In the genomic region with DNA sequence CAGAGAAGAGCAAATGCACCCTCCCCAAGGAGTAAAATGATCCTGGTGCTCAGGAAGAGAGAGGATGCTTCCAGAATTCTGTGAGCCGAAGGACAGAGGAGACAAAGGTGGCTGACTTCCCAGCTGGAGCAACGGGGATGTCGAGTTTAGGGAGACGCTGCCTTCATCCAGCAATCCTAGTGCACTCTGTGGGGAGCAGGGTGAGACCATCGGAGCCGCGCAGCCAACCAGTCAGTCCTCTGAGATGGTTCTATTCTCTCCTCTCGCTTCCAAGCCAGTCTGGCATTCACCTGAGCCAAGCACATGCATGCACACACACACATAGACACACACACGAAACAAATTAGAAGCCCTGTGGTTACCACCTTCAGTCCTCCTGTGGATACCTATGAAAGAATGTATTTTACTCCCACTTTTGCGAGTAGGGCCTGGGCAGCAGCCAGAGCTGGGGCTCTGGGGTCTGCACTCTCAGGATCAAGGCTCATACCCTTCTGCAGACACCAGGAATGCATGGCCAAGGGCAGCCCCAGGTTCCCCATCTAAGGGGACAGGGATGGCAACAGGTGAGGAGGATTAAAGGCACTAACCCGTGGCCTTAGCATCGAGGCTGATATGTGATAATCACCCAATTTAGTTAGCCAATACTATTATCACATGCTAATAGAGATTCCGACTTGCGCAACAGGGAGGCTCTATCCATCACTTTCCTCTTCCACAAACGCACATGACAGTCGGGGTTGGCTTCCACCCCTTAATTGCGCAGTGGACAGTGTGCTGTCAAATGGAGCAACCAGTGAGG, we compare ENCODE assay signal across 1 cellular context.
TF ChIP-seq lines count a peak whose summit lies in the region.

No MANE protein-coding gene starts in this region.

TF ChIP-seq in WTC11, 78 proteins besides CTCF, POLR2A, EP300 and RAD21 (continued from another document):
- TF ChIP-seq, protein P1, sequence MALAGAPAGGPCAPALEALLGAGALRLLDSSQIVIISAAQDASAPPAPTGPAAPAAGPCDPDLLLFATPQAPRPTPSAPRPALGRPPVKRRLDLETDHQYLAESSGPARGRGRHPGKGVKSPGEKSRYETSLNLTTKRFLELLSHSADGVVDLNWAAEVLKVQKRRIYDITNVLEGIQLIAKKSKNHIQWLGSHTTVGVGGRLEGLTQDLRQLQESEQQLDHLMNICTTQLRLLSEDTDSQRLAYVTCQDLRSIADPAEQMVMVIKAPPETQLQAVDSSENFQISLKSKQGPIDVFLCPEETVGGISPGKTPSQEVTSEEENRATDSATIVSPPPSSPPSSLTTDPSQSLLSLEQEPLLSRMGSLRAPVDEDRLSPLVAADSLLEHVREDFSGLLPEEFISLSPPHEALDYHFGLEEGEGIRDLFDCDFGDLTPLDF (CRISPR knock-in tag; IDR thresholded peaks at IDR 0.05): no peak
- TF ChIP-seq JAZF1 (CRISPR knock-in tag; IDR thresholded peaks at IDR 0.05): no peak
- TF ChIP-seq, protein P2, sequence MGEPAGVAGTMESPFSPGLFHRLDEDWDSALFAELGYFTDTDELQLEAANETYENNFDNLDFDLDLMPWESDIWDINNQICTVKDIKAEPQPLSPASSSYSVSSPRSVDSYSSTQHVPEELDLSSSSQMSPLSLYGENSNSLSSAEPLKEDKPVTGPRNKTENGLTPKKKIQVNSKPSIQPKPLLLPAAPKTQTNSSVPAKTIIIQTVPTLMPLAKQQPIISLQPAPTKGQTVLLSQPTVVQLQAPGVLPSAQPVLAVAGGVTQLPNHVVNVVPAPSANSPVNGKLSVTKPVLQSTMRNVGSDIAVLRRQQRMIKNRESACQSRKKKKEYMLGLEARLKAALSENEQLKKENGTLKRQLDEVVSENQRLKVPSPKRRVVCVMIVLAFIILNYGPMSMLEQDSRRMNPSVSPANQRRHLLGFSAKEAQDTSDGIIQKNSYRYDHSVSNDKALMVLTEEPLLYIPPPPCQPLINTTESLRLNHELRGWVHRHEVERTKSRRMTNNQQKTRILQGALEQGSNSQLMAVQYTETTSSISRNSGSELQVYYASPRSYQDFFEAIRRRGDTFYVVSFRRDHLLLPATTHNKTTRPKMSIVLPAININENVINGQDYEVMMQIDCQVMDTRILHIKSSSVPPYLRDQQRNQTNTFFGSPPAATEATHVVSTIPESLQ (CRISPR knock-in tag; IDR thresholded peaks at IDR 0.05): no peak
- TF ChIP-seq GTF2I (CRISPR knock-in tag; conservative IDR thresholded peaks at IDR 0.05): no peak
TF ChIP-seq in WTC11: peak in this region for 0.
